In genomic region chr11:94128171-94128745, GRCh38 we compare ENCODE assay signal across 1 cellular context.
A peak's percentile ranks its signal among the peaks of the same experiment; 100 is the strongest.
TF ChIP-seq lines count a peak whose summit lies in the region.

No MANE protein-coding gene starts in this region.

TF ChIP-seq in HepG2, 621 proteins besides CTCF, POLR2A, EP300 and RAD21 (continued from another document and continues in another):
- TF ChIP-seq, protein P1, sequence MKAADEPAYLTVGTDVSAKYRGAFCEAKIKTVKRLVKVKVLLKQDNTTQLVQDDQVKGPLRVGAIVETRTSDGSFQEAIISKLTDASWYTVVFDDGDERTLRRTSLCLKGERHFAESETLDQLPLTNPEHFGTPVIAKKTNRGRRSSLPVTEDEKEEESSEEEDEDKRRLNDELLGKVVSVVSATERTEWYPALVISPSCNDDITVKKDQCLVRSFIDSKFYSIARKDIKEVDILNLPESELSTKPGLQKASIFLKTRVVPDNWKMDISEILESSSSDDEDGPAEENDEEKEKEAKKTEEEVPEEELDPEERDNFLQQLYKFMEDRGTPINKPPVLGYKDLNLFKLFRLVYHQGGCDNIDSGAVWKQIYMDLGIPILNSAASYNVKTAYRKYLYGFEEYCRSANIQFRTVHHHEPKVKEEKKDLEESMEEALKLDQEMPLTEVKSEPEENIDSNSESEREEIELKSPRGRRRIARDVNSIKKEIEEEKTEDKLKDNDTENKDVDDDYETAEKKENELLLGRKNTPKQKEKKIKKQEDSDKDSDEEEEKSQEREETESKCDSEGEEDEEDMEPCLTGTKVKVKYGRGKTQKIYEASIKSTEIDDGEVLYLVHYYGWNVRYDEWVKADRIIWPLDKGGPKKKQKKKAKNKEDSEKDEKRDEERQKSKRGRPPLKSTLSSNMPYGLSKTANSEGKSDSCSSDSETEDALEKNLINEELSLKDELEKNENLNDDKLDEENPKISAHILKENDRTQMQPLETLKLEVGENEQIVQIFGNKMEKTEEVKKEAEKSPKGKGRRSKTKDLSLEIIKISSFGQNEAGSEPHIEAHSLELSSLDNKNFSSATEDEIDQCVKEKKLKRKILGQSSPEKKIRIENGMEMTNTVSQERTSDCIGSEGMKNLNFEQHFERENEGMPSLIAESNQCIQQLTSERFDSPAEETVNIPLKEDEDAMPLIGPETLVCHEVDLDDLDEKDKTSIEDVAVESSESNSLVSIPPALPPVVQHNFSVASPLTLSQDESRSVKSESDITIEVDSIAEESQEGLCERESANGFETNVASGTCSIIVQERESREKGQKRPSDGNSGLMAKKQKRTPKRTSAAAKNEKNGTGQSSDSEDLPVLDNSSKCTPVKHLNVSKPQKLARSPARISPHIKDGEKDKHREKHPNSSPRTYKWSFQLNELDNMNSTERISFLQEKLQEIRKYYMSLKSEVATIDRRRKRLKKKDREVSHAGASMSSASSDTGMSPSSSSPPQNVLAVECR (CRISPR knock-in tag; IDR thresholded peaks at IDR 0.05; ENCODE audit: borderline replicate concordance) = no peak
- TF ChIP-seq ELF4 (CRISPR knock-in tag; IDR thresholded peaks at IDR 0.05; ENCODE audit: borderline replicate concordance) = peak; percentile 86
- TF ChIP-seq ZSCAN29 (CRISPR knock-in tag; conservative IDR thresholded peaks at IDR 0.05) = peak; percentile 92
- no peak for TF ChIP-seq ZNF775 (CRISPR knock-in tag; IDR thresholded peaks at IDR 0.05; ENCODE audit: borderline replicate concordance)
- no peak for TF ChIP-seq NFE2L1 (CRISPR knock-in tag; IDR thresholded peaks at IDR 0.05; ENCODE audit: borderline replicate concordance)
- no peak for TF ChIP-seq U2AF1 (optimal IDR thresholded peaks at IDR 0.05; ENCODE audit: low read depth, low read length)
- TF ChIP-seq NFATC3 (CRISPR knock-in tag; IDR thresholded peaks at IDR 0.05) = no peak
- no peak for TF ChIP-seq ZSCAN12 (CRISPR knock-in tag; IDR thresholded peaks at IDR 0.05)
- TF ChIP-seq ZIK1 (CRISPR knock-in tag; IDR thresholded peaks at IDR 0.05; ENCODE audit: borderline replicate concordance, low read depth) = peak; percentile 4; the same call in 1 of the 2 replicates
- TF ChIP-seq ZNF577 (CRISPR knock-in tag; IDR thresholded peaks at IDR 0.05; ENCODE audit: borderline replicate concordance, low read depth) = no peak
- TF ChIP-seq ZNF777 (CRISPR knock-in tag; IDR thresholded peaks at IDR 0.05) = no peak; the same call in 1 of the 2 replicates
- TF ChIP-seq PHF5A (CRISPR knock-in tag; IDR thresholded peaks at IDR 0.05; ENCODE audit: low read depth, unreplicated experiment) = no peak
- TF ChIP-seq ZNF550 (CRISPR knock-in tag; IDR thresholded peaks at IDR 0.05; ENCODE audit: borderline replicate concordance) = no peak
- TF ChIP-seq FOXO4 (CRISPR knock-in tag; conservative IDR thresholded peaks at IDR 0.05) = 0 out of 2 replicates have a peak, but pooled peaks have one; percentile 63
- no peak for TF ChIP-seq ZNF232 (CRISPR knock-in tag; IDR thresholded peaks at IDR 0.05; ENCODE audit: borderline replicate concordance)
- TF ChIP-seq PHF21A (CRISPR knock-in tag; IDR thresholded peaks at IDR 0.05) = no peak
- TF ChIP-seq ZFP37 (CRISPR knock-in tag; IDR thresholded peaks at IDR 0.05; ENCODE audit: borderline replicate concordance) = 0 out of 2 replicates have a peak, but pooled peaks have one; percentile 8
- TF ChIP-seq NR2C2 (CRISPR knock-in tag; IDR thresholded peaks at IDR 0.05; ENCODE audit: borderline replicate concordance) = no peak; the same call in 1 of the 2 replicates
- no peak for TF ChIP-seq CENPX (CRISPR knock-in tag; IDR thresholded peaks at IDR 0.05)
- no peak for TF ChIP-seq RORA (CRISPR knock-in tag; IDR thresholded peaks at IDR 0.05)
- TF ChIP-seq ZNF770 (CRISPR knock-in tag; IDR thresholded peaks at IDR 0.05) = peak; percentile 45; the same call in 1 of the 2 replicates
- 0 out of 2 replicates have a peak, but pooled peaks have one; percentile 31 for TF ChIP-seq ZBTB7A (CRISPR knock-in tag; IDR thresholded peaks at IDR 0.05)
- no peak for TF ChIP-seq TP53 (CRISPR knock-in tag; conservative IDR thresholded peaks at IDR 0.05)
- TF ChIP-seq HOMEZ (CRISPR knock-in tag; IDR thresholded peaks at IDR 0.05; ENCODE audit: low read depth) = no peak
- TF ChIP-seq, protein P2, sequence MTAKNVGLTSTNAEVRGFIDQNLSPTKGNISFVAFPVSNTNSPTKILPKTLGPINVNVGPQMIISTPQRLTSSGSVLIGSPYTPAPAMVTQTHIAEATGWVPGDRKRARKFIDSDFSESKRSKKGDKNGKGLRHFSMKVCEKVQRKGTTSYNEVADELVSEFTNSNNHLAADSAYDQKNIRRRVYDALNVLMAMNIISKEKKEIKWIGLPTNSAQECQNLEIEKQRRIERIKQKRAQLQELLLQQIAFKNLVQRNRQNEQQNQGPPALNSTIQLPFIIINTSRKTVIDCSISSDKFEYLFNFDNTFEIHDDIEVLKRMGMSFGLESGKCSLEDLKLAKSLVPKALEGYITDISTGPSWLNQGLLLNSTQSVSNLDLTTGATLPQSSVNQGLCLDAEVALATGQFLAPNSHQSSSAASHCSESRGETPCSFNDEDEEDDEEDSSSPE (CRISPR knock-in tag; IDR thresholded peaks at IDR 0.05) = no peak
- 0 out of 2 replicates have a peak, but pooled peaks have one; percentile 43 for TF ChIP-seq ZFP91 (CRISPR knock-in tag; IDR thresholded peaks at IDR 0.05; ENCODE audit: borderline replicate concordance)
- no peak for TF ChIP-seq CBFB (CRISPR knock-in tag; IDR thresholded peaks at IDR 0.05)
- no peak; the same call in 1 of the 2 replicates for TF ChIP-seq ZSCAN5A (CRISPR knock-in tag; IDR thresholded peaks at IDR 0.05; ENCODE audit: borderline replicate concordance)
- TF ChIP-seq ZNF350 (CRISPR knock-in tag; IDR thresholded peaks at IDR 0.05; ENCODE audit: borderline replicate concordance, low read depth) = peak; percentile 61; the same call in 1 of the 2 replicates
- 0 out of 2 replicates have a peak, but pooled peaks have one; percentile 3 for TF ChIP-seq ZSCAN25 (CRISPR knock-in tag; IDR thresholded peaks at IDR 0.05)
- TF ChIP-seq, protein P3, sequence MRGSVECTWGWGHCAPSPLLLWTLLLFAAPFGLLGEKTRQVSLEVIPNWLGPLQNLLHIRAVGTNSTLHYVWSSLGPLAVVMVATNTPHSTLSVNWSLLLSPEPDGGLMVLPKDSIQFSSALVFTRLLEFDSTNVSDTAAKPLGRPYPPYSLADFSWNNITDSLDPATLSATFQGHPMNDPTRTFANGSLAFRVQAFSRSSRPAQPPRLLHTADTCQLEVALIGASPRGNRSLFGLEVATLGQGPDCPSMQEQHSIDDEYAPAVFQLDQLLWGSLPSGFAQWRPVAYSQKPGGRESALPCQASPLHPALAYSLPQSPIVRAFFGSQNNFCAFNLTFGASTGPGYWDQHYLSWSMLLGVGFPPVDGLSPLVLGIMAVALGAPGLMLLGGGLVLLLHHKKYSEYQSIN (CRISPR knock-in tag; IDR thresholded peaks at IDR 0.05; ENCODE audit: borderline replicate concordance) = no peak
- no peak for TF ChIP-seq NCOA5 (CRISPR knock-in tag; IDR thresholded peaks at IDR 0.05)
- TF ChIP-seq ZNF7 (CRISPR knock-in tag; IDR thresholded peaks at IDR 0.05) = no peak
- no peak for TF ChIP-seq MED8 (CRISPR knock-in tag; IDR thresholded peaks at IDR 0.05; ENCODE audit: insufficient replicate concordance)
- TF ChIP-seq ZNF138 (CRISPR knock-in tag; IDR thresholded peaks at IDR 0.05; ENCODE audit: low read depth) = no peak
- no peak for TF ChIP-seq REL (CRISPR knock-in tag; conservative IDR thresholded peaks at IDR 0.05)
- TF ChIP-seq YY1 (IDR thresholded peaks at IDR 0.05; ENCODE audit: insufficient read depth, insufficient replicate concordance, low read depth, low read length) = no peak
- TF ChIP-seq, protein P4, sequence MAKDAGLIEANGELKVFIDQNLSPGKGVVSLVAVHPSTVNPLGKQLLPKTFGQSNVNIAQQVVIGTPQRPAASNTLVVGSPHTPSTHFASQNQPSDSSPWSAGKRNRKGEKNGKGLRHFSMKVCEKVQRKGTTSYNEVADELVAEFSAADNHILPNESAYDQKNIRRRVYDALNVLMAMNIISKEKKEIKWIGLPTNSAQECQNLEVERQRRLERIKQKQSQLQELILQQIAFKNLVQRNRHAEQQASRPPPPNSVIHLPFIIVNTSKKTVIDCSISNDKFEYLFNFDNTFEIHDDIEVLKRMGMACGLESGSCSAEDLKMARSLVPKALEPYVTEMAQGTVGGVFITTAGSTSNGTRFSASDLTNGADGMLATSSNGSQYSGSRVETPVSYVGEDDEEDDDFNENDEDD (CRISPR knock-in tag; IDR thresholded peaks at IDR 0.05; ENCODE audit: borderline replicate concordance) = no peak
- no peak for TF ChIP-seq MTF1 (CRISPR knock-in tag; IDR thresholded peaks at IDR 0.05)
- no peak for TF ChIP-seq MXI1 (IDR thresholded peaks at IDR 0.05; ENCODE audit: borderline replicate concordance, low read depth, low read length)
- TF ChIP-seq, protein P5, sequence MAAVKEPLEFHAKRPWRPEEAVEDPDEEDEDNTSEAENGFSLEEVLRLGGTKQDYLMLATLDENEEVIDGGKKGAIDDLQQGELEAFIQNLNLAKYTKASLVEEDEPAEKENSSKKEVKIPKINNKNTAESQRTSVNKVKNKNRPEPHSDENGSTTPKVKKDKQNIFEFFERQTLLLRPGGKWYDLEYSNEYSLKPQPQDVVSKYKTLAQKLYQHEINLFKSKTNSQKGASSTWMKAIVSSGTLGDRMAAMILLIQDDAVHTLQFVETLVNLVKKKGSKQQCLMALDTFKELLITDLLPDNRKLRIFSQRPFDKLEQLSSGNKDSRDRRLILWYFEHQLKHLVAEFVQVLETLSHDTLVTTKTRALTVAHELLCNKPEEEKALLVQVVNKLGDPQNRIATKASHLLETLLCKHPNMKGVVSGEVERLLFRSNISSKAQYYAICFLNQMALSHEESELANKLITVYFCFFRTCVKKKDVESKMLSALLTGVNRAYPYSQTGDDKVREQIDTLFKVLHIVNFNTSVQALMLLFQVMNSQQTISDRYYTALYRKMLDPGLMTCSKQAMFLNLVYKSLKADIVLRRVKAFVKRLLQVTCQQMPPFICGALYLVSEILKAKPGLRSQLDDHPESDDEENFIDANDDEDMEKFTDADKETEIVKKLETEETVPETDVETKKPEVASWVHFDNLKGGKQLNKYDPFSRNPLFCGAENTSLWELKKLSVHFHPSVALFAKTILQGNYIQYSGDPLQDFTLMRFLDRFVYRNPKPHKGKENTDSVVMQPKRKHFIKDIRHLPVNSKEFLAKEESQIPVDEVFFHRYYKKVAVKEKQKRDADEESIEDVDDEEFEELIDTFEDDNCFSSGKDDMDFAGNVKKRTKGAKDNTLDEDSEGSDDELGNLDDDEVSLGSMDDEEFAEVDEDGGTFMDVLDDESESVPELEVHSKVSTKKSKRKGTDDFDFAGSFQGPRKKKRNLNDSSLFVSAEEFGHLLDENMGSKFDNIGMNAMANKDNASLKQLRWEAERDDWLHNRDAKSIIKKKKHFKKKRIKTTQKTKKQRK (IDR thresholded peaks at IDR 0.05; ENCODE audit: low read length) = no peak
- TF ChIP-seq MYNN (CRISPR knock-in tag; IDR thresholded peaks at IDR 0.05; ENCODE audit: low read depth) = no peak
- TF ChIP-seq ZNF441 (CRISPR knock-in tag; IDR thresholded peaks at IDR 0.05; ENCODE audit: borderline replicate concordance) = no peak; the same call in 1 of the 2 replicates
